ENCODE assay signal across 9 cellular contexts in genomic region chr5:180648658-180649296, GRCh38. TPM values are rescaled to one million over a fixed set of nuclear protein-coding genes. Genes with fewer than 3 reads are reported as not detected.
DNase-seq lines count a peak whose midpoint lies in the region; ATAC-seq and TF ChIP-seq lines count a peak whose summit lies in the region.
"Had no signal": no experiment of that assay in that cellular context is flagged by ENCODE, and none has a peak within 500 bp of the region (broad histone marks: within the 10 kb centered on the region; RNA-seq: fewer than 3 reads in every experiment).

No MANE protein-coding gene starts in this region.

- 3 to 13% methylated on average over 3 to 8 of the region's 80 CpGs for WGBS in gastroesophageal sphincter (ENCODE audit: low coverage in 1 of 2), 2 donors
- 7% methylated on average over 41 of the region's 80 CpGs for WGBS in prostate gland

- peak overlapping the region; percentile 57 for H3K9ac ChIP-seq in ES-I3 (ENCODE audit: low read depth, low read length)

- DNase-seq in UCSD-AML1 (lab: John Stamatoyannopoulos, UW; ENCODE audit: unreplicated experiment) (peak; percentile 38), prostate gland (ENCODE audit: low spot score) (no peak)
- DNase-seq: NCI-H82 had no signal

- no peak for ATAC-seq in gastroesophageal sphincter
- no peak for ATAC-seq in HG02884 (IDR thresholded peaks at IDR 0.05; ENCODE audit: unreplicated experiment)
- ATAC-seq in GM21360 (IDR thresholded peaks at IDR 0.05; ENCODE audit: unreplicated experiment), result no peak
- no peak for ATAC-seq in HG02938 (IDR thresholded peaks at IDR 0.05; ENCODE audit: unreplicated experiment)
- no peak for ATAC-seq in GM19455 (IDR thresholded peaks at IDR 0.05; ENCODE audit: unreplicated experiment)

- TF ChIP-seq EP300 in gastroesophageal sphincter (IDR thresholded peaks at IDR 0.05), result no peak

- H3K9me3 ChIP-seq in ES-I3 (ENCODE audit: control insufficient read depth, insufficient read depth, low read length), result no peaks in the 10 kb centered on the region
- no peaks in the 10 kb centered on the region for H3K9me3 ChIP-seq in gastroesophageal sphincter
- H3K9me3 ChIP-seq in prostate gland, result no peaks in the 10 kb centered on the region

- no peak for TF ChIP-seq POLR2A in gastroesophageal sphincter (IDR thresholded peaks at IDR 0.05)
- TF ChIP-seq POLR2A in prostate gland (IDR thresholded peaks at IDR 0.05), result no peak

- H3K27ac ChIP-seq in gastroesophageal sphincter, result peak overlapping the region in 1 of 4 donors; percentile 60
- H3K27ac ChIP-seq in prostate gland, result no peak overlapping the region

- intact Hi-C loops in prostate gland (cut with DNase I), result no loop called here

- TF ChIP-seq CTCF in gastroesophageal sphincter (IDR thresholded peaks at IDR 0.05) (peak in 1 of 4 experiments; percentile 19), prostate gland (IDR thresholded peaks at IDR 0.05) (no peak)

- H3K27me3 ChIP-seq in gastroesophageal sphincter (peaks cover 95% of the 10 kb centered on the region), prostate gland (replicated peaks; ENCODE audit: insufficient read depth) (no peaks in the 10 kb centered on the region)

- peak overlapping the region; percentile 3 to 55 for H3K4me3 ChIP-seq in gastroesophageal sphincter
- H3K4me3 ChIP-seq in prostate gland, result peak overlapping the region; percentile 23 to 34

- H3K4me1 ChIP-seq in ES-I3 (ENCODE audit: insufficient read depth, low read length), result no peaks in the 10 kb centered on the region
- peaks cover 0 to 25% (median 8%) of the 10 kb centered on the region in 3 donors for H3K4me1 ChIP-seq in gastroesophageal sphincter
- H3K4me1 ChIP-seq in prostate gland (replicated peaks), result no peaks in the 10 kb centered on the region

- H3K36me3 ChIP-seq in ES-I3 (ENCODE audit: insufficient read depth, low read length) (no peaks in the 10 kb centered on the region), gastroesophageal sphincter (no peaks in the 10 kb centered on the region), prostate gland (no peaks in the 10 kb centered on the region)

RNA-seq across cellular contexts. Expression of gene FLT4, which starts 0.6 kb away (rescaled TPM):
- total RNA-seq in gastroesophageal sphincter (10 to 100 TPM in 2 of 4 donors, 1 to 10 TPM in 2; 7.6 to 15.2 (median 10.4) TPM), prostate gland (10 to 100 TPM in 1 of 2 donors, 1 to 10 TPM in 1; 2.9 to 20.6 TPM)

RNA-seq across cellular contexts. Expression of gene SCGB3A1, which starts 57.5 kb away (rescaled TPM):
- total RNA-seq in gastroesophageal sphincter (10 to 100 TPM in 1 of 4 donors, not detected in 3; 78.4 TPM), prostate gland (100 to 1,000 TPM in 1 of 2 donors, 10 to 100 TPM in 1; 32.2 to 412 TPM)
